Comparison of ENCODE assay signal across 16 cellular contexts in genomic region chr1:199123615-199124014, GRCh38.
A peak's percentile ranks its signal among the peaks of the same experiment; 100 is the strongest.
DNase-seq lines count a peak whose midpoint lies in the region; ATAC-seq, FAIRE-seq and TF ChIP-seq lines count a peak whose summit lies in the region.
"Had no signal": no experiment of that assay in that cellular context is flagged by ENCODE, and none has a peak within 500 bp of the region (broad histone marks: within the 10 kb centered on the region; RNA-seq: fewer than 3 reads in every experiment).

No MANE protein-coding gene starts in this region.

- H3K27ac ChIP-seq in gastrocnemius medialis: no peak overlapping the region
- no peak overlapping the region for H3K27ac ChIP-seq in left ventricle myocardium inferior (replicated peaks)
- H3K27ac ChIP-seq in small intestine (ENCODE audit: low read depth in 1 of 2, low read length in 1 of 2): no peak overlapping the region
- H3K27ac ChIP-seq: body of pancreas, SJCRH30, uterus had no signal

- H3K36me3 ChIP-seq in gastrocnemius medialis (no peaks in the 10 kb centered on the region), left ventricle myocardium inferior (no peaks in the 10 kb centered on the region), small intestine (ENCODE audit: control insufficient read depth in 2 of 2, insufficient read depth in 2 of 2, low read length in 2 of 2) (no peaks in the 10 kb centered on the region)
- H3K36me3 ChIP-seq: SJCRH30, uterus had no signal

- no peak overlapping the region for H3K4me3 ChIP-seq in Jurkat, Clone E6-1 (ENCODE audit: low read length)
- H3K4me3 ChIP-seq in gastrocnemius medialis: no peak overlapping the region
- no peak overlapping the region for H3K4me3 ChIP-seq in left ventricle myocardium inferior
- no peak overlapping the region for H3K4me3 ChIP-seq in small intestine (ENCODE audit: low read depth in 1 of 2, low read length in 2 of 2)
- H3K4me3 ChIP-seq: body of pancreas, lung, SJCRH30, uterus had no signal

- WGBS in small intestine, 3 donors: 73 to 88% (median 86%) methylated on average over 4 of the region's 4 CpGs

- TF ChIP-seq CTCF in gastrocnemius medialis (IDR thresholded peaks at IDR 0.05 in 4 of 5, conservative IDR thresholded peaks at IDR 0.05 in 1 of 5) (no peak), left ventricle myocardium inferior (IDR thresholded peaks at IDR 0.05; ENCODE audit: borderline replicate concordance) (no peak)

- FAIRE-seq in small intestine (lab: Jason Lieb, UNC): no peak

- H3K4me1 ChIP-seq in gastrocnemius medialis: no peaks in the 10 kb centered on the region
- H3K4me1 ChIP-seq in left ventricle myocardium inferior: no peaks in the 10 kb centered on the region
- H3K4me1 ChIP-seq in small intestine (ENCODE audit: control insufficient read depth in 2 of 2, insufficient read depth in 1 of 2, low read depth in 1 of 2, low read length in 1 of 2): no peaks in the 10 kb centered on the region
- H3K4me1 ChIP-seq: body of pancreas, SJCRH30, uterus had no signal

- H3K27me3 ChIP-seq in gastrocnemius medialis: no peaks in the 10 kb centered on the region
- no peaks in the 10 kb centered on the region for H3K27me3 ChIP-seq in left ventricle myocardium inferior (ENCODE audit: low read depth)
- H3K27me3 ChIP-seq in small intestine (ENCODE audit: control insufficient read depth in 2 of 2, insufficient read depth in 2 of 2, low read length in 2 of 2): no peaks in the 10 kb centered on the region
- H3K27me3 ChIP-seq: body of pancreas, SJCRH30, uterus had no signal

- no peak for ATAC-seq in gastrocnemius medialis
- ATAC-seq: body of pancreas; effector memory CD8-positive, alpha-beta T cell had no signal

- H3K9me3 ChIP-seq in gastrocnemius medialis: no peaks in the 10 kb centered on the region
- H3K9me3 ChIP-seq in left ventricle myocardium inferior (replicated peaks): no peaks in the 10 kb centered on the region
- no peaks in the 10 kb centered on the region for H3K9me3 ChIP-seq in small intestine (ENCODE audit: control insufficient read depth, low read depth)
- H3K9me3 ChIP-seq: body of pancreas, SJCRH30, uterus had no signal

- no peak for TF ChIP-seq POLR2A in gastrocnemius medialis (IDR thresholded peaks at IDR 0.05)

- in situ Hi-C loops in gastrocnemius medialis (cut with MboI; ENCODE audit: low sequenced_read_pairs in 4 of 4): no loop called here

- DNase-seq in AG20443 (ENCODE audit: low spot score) (peak; percentile 49), SKM-1 treated with dmso at 0.1 percent for 144 hours (lab: John Stamatoyannopoulos, UW; ENCODE audit: unreplicated experiment) (peak; percentile 98), kidney tubule cell (ENCODE audit: low spot score) (peak; percentile 52), gastrocnemius medialis (no peak), left ventricle myocardium inferior (no peak), small intestine (no peak)
- peak; percentile 76 for DNase-seq in Jurkat, Clone E6-1 (ENCODE audit: low read depth, low spot score)
- DNase-seq in stimulated activated CD4-positive, alpha-beta T cell treated with anti-CD3 and anti-CD28 coated beads, Interleukin-4, amount 100 ng/mL, for 4 hours: no peak
- DNase-seq: activated T-cell treated with anti-CD3 and anti-CD28 coated beads for 4 hours; body of pancreas; effector memory CD8-positive, alpha-beta T cell; NCI-H1048; NCI-H510A treated with DMSO at 0.1 percent for 48 hours; SJCRH30; uterus had no signal

- intact Hi-C loops in gastrocnemius medialis (cut with DNase I; ENCODE audit: low total_unique reads) (no loop called here), left ventricle myocardium inferior (cut with micrococcal nuclease) (no loop called here)

Comparison
In these comparisons a context has a peak if more than half of its experiments do, and no peak if none do; other contexts are left out.
1. DNase-seq: peak in AG20443 (single experiment), Jurkat, Clone E6-1 (single experiment), SKM-1 treated with dmso at 0.1 percent for 144 hours (single experiment) and kidney tubule cell (single experiment); none in gastrocnemius medialis (0 of 2), left ventricle myocardium inferior (single experiment), stimulated activated CD4-positive, alpha-beta T cell treated with anti-CD3 and anti-CD28 coated beads, Interleukin-4, amount 100 ng/mL, for 4 hours (0 of 2) and small intestine (single experiment).